In the genomic region with DNA sequence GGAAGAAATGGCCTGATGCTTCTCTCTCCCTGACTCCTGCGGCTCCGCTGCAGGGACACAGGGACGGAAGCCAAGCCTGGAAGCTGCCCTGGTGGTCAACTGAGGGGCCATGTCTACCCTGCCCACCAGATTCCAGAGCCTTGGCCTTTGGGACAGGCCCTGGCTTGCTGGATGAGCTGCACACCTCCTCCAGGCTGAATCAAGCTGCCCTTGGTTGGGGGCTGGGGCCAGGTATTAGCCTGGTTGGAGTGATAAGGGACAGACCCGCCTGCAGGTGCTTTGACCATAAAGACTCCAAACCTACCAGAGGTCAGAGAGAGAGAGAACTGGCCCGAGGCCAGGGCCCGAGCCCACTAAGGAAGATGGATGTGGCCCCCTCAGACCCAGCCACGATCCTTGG, we compare ENCODE assay signal across 24 cellular contexts. TPM values are rescaled to one million over a fixed set of nuclear protein-coding genes. Genes with fewer than 3 reads are reported as not detected.
"Had no signal": no experiment of that assay in that cellular context is flagged by ENCODE, and none has a peak within 500 bp of the region (broad histone marks: within the 10 kb centered on the region; RNA-seq: fewer than 3 reads in every experiment).

No MANE protein-coding gene starts in this region.

- FAIRE-seq: astrocyte, TTC549 had no signal

- H3K4me1 Mint-ChIP-seq: central memory CD8-positive, alpha-beta T cell; IgD-negative memory B cell had no signal

- H3K27me3 Mint-ChIP-seq: activated naive CD8-positive, alpha-beta T cell; central memory CD8-positive, alpha-beta T cell; IgD-negative memory B cell had no signal

- H3K27ac Mint-ChIP-seq: activated naive CD4-positive, alpha-beta T cell treated with anti-CD3 and anti-CD28 coated beads for 36 hours; activated naive CD8-positive, alpha-beta T cell; brain; IgD-negative memory B cell had no signal

- H3K36me3 Mint-ChIP-seq: brain, IgD-negative memory B cell had no signal

- ATAC-seq: activated T-cell treated with anti-CD3 and anti-CD28 coated beads, Interleukin-2, amount 50 U/mL, for 4 hours; PC-3 had no signal

- DNase-seq: activated CD4-positive, alpha-beta T cell treated with anti-CD3 and anti-CD28 coated beads for 4 hours; activated gamma-delta T cell; activated naive CD4-positive, alpha-beta T cell treated with anti-CD3 and anti-CD28 coated beads for 36 hours; activated T-cell treated with anti-CD3 and anti-CD28 coated beads, Interleukin-2, amount 50 U/mL, for 4 hours; amygdala; KG1; NCI-H1048; NCI-H146; NCI-H187 treated with DMSO at 0.1 percent for 48 hours; NCI-H2081 treated with DMSO at 0.1 percent for 48 hours; NCI-H446; NCI-H524; PC-3; SIG-M5; T-helper 2 cell; T1000 had no signal

- H3K4me3 Mint-ChIP-seq: activated naive CD4-positive, alpha-beta T cell treated with anti-CD3 and anti-CD28 coated beads for 36 hours; activated naive CD8-positive, alpha-beta T cell; activated T-cell treated with anti-CD3 and anti-CD28 coated beads, Interleukin-2, amount 50 U/mL, for 4 hours; brain; central memory CD8-positive, alpha-beta T cell; IgD-negative memory B cell had no signal

- H3K9me3 Mint-ChIP-seq: activated naive CD4-positive, alpha-beta T cell treated with anti-CD3 and anti-CD28 coated beads for 36 hours; activated T-cell treated with anti-CD3 and anti-CD28 coated beads, Interleukin-2, amount 50 U/mL, for 4 hours; brain; central memory CD8-positive, alpha-beta T cell; IgD-negative memory B cell had no signal

RNA-seq across cellular contexts. Expression of a gene that starts 30.1 kb away (rescaled TPM):
- total RNA-seq: activated naive CD4-positive, alpha-beta T cell treated with anti-CD3 and anti-CD28 coated beads for 36 hours; activated T-cell treated with anti-CD3 and anti-CD28 coated beads, Interleukin-2, amount 50 U/mL, for 4 hours; astrocyte; LHCN-M2; M059J; PC-3 had no signal
